11 cellular contexts compared by ENCODE assay signal in the genomic region with DNA sequence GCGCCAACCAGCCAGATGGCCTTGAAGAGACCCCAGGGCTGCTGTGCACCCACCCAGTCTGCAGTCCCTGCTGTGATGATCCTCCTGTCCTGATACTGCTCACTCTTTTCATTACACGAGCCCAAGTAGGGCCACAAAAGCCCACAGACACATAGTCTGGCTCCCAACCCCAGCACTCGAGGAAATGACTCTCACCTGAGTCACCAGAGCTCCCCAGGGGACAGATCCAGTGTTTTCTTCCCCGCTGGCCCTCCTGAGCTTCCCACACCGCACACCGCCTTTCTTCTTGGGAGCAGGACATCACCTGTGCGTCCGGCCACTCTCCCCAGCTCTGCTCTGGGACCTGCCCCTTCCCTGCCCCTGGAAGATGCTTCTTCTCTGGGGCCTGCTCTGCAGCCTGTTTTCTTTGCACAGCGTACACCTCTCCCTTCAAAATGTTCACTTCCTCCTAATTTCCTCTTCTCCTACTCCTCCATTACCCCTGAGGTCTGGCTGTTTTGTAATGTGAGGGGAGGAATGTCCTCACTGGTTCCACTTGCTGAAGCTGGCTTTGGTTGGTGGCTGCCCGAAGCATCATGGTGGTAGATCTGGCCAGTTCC. TPM values are rescaled to one million over a fixed set of nuclear protein-coding genes. Genes with fewer than 3 reads are reported as not detected.
A peak's percentile ranks its signal among the peaks of the same experiment; 100 is the strongest.
DNase-seq lines count a peak whose midpoint lies in the region; ATAC-seq and TF ChIP-seq lines count a peak whose summit lies in the region.
"Had no signal": no experiment of that assay in that cellular context is flagged by ENCODE, and none has a peak within 500 bp of the region (broad histone marks: within the 10 kb centered on the region; RNA-seq: fewer than 3 reads in every experiment).

No MANE protein-coding gene starts in this region.

- peaks cover 7% of the 10 kb centered on the region for H3K4me1 Mint-ChIP-seq in GM23338

- H3K27ac ChIP-seq in ACC112 (ENCODE audit: low read depth, low read length), result 0 out of 2 replicates have a peak overlapping the region, but pooled peaks have one; percentile 13
- no peak overlapping the region for H3K27ac ChIP-seq in GM23338 (ENCODE audit: low read depth)
- no peak overlapping the region for H3K27ac ChIP-seq in foreskin keratinocyte
- H3K27ac ChIP-seq: transverse colon had no signal

- H3K4me2 ChIP-seq in GM23338, result no peak overlapping the region

- no peak overlapping the region for H3K4me3 ChIP-seq in ACC112 (ENCODE audit: low read depth, low read length)
- no peak overlapping the region for H3K4me3 ChIP-seq in GM23338
- H3K4me3 ChIP-seq: transverse colon had no signal

- H3K36me3 ChIP-seq in ACC112 (ENCODE audit: insufficient read depth, low read length) (no peaks in the 10 kb centered on the region), GM23338 (ENCODE audit: insufficient read depth) (no peaks in the 10 kb centered on the region)
- H3K36me3 ChIP-seq: transverse colon had no signal

- intact Hi-C loops in left colon (cut with DNase I, micrococcal nuclease), result no loop called here

- H3F3A ChIP-seq in GM23338 (replicated peaks; ENCODE audit: low read depth), result no peaks in the 10 kb centered on the region

- DNase-seq in GM23338 (ENCODE audit: low spot score) (no peak), SKM-1 treated with dmso at 0.1 percent for 144 hours (lab: John Stamatoyannopoulos, UW; ENCODE audit: unreplicated experiment) (peak; percentile 26), foreskin keratinocyte (peak; percentile 30 to 51), left colon (no peak), NCI-H1092 (lab: John Stamatoyannopoulos, UW) (no peak), NOMO-1 treated with dmso at 0.1 percent for 144 hours (lab: John Stamatoyannopoulos, UW; ENCODE audit: unreplicated experiment) (no peak)
- DNase-seq: hippocampal formation, NCI-H1694 had no signal

- no peak for ATAC-seq in GM23338
- ATAC-seq in foreskin keratinocyte, result peak; percentile 85
- no peak for ATAC-seq in left colon
- no peak for ATAC-seq in HG03196 (IDR thresholded peaks at IDR 0.05; ENCODE audit: unreplicated experiment)

- no peaks in the 10 kb centered on the region for H3K27me3 ChIP-seq in ACC112 (ENCODE audit: insufficient read depth, low read length)
- H3K27me3 ChIP-seq in GM23338 (ENCODE audit: insufficient read depth), result no peaks in the 10 kb centered on the region
- H3K27me3 ChIP-seq in foreskin keratinocyte, result peaks cover 4% of the 10 kb centered on the region
- H3K27me3 ChIP-seq: transverse colon had no signal

- H2AFZ ChIP-seq in ACC112 (ENCODE audit: low read length, unreplicated experiment) (no peak overlapping the region), GM23338 (no peak overlapping the region)

- H3K27me3 Mint-ChIP-seq in GM23338 (ENCODE audit: insufficient read depth, low read depth, poor library complexity), result peaks cover 6% of the 10 kb centered on the region

- H3K36me3 Mint-ChIP-seq in GM23338 (ENCODE audit: low read depth), result no peaks in the 10 kb centered on the region; the same call in 2 of the 3 replicates

- H3K79me2 ChIP-seq in ACC112 (ENCODE audit: control insufficient read depth, insufficient read depth, low read length, unreplicated experiment), result no peaks in the 10 kb centered on the region
- H3K79me2 ChIP-seq in GM23338 (replicated peaks; ENCODE audit: insufficient read depth), result no peaks in the 10 kb centered on the region

- H3K4me3 Mint-ChIP-seq in GM23338, result no peak overlapping the region; the same call in 2 of the 3 replicates

- H3K9me3 Mint-ChIP-seq in GM23338, result no peaks in the 10 kb centered on the region

- peaks cover 20% of the 10 kb centered on the region for H3K4me1 ChIP-seq in ACC112 (ENCODE audit: control insufficient read depth, insufficient read depth, low read length, unreplicated experiment)
- no peaks in the 10 kb centered on the region for H3K4me1 ChIP-seq in GM23338 (ENCODE audit: insufficient read depth)
- no peaks in the 10 kb centered on the region for H3K4me1 ChIP-seq in foreskin keratinocyte
- H3K4me1 ChIP-seq: transverse colon had no signal

- H3K27ac Mint-ChIP-seq in GM23338, result 0 out of 2 replicates have a peak overlapping the region, but pooled peaks have one; percentile 11

- H3K9me2 ChIP-seq in GM23338 (ENCODE audit: insufficient read depth), result no peaks in the 10 kb centered on the region

- TF ChIP-seq CTCF in GM23338 (conservative IDR thresholded peaks at IDR 0.05; ENCODE audit: low read depth in 2 of 2) (no peak), foreskin keratinocyte (conservative IDR thresholded peaks at IDR 0.05) (no peak)

- H4K20me1 ChIP-seq in GM23338 (replicated peaks; ENCODE audit: insufficient read depth), result no peaks in the 10 kb centered on the region

TF ChIP-seq in GM23338, 12 proteins besides CTCF, POLR2A, EP300 and RAD21 (continues in another document):
- no peak for TF ChIP-seq ZNF331 (CRISPR knock-in tag; IDR thresholded peaks at IDR 0.05; ENCODE audit: low read depth)
- TF ChIP-seq EZH2phosphoT487 (IDR thresholded peaks at IDR 0.05; ENCODE audit: unreplicated experiment), result no peak
- TF ChIP-seq, protein P1, sequence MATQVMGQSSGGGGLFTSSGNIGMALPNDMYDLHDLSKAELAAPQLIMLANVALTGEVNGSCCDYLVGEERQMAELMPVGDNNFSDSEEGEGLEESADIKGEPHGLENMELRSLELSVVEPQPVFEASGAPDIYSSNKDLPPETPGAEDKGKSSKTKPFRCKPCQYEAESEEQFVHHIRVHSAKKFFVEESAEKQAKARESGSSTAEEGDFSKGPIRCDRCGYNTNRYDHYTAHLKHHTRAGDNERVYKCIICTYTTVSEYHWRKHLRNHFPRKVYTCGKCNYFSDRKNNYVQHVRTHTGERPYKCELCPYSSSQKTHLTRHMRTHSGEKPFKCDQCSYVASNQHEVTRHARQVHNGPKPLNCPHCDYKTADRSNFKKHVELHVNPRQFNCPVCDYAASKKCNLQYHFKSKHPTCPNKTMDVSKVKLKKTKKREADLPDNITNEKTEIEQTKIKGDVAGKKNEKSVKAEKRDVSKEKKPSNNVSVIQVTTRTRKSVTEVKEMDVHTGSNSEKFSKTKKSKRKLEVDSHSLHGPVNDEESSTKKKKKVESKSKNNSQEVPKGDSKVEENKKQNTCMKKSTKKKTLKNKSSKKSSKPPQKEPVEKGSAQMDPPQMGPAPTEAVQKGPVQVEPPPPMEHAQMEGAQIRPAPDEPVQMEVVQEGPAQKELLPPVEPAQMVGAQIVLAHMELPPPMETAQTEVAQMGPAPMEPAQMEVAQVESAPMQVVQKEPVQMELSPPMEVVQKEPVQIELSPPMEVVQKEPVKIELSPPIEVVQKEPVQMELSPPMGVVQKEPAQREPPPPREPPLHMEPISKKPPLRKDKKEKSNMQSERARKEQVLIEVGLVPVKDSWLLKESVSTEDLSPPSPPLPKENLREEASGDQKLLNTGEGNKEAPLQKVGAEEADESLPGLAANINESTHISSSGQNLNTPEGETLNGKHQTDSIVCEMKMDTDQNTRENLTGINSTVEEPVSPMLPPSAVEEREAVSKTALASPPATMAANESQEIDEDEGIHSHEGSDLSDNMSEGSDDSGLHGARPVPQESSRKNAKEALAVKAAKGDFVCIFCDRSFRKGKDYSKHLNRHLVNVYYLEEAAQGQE (IDR thresholded peaks at IDR 0.05; ENCODE audit: unreplicated experiment), result no peak
- TF ChIP-seq, protein P2, sequence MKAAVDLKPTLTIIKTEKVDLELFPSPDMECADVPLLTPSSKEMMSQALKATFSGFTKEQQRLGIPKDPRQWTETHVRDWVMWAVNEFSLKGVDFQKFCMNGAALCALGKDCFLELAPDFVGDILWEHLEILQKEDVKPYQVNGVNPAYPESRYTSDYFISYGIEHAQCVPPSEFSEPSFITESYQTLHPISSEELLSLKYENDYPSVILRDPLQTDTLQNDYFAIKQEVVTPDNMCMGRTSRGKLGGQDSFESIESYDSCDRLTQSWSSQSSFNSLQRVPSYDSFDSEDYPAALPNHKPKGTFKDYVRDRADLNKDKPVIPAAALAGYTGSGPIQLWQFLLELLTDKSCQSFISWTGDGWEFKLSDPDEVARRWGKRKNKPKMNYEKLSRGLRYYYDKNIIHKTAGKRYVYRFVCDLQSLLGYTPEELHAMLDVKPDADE (IDR thresholded peaks at IDR 0.05), result no peak
- TF ChIP-seq JUNB (IDR thresholded peaks at IDR 0.05; ENCODE audit: unreplicated experiment), result no peak
- TF ChIP-seq STAT1 (IDR thresholded peaks at IDR 0.05; ENCODE audit: unreplicated experiment), result no peak
- no peak for TF ChIP-seq ZNF114 (CRISPR knock-in tag; IDR thresholded peaks at IDR 0.05)
- TF ChIP-seq CREB1 (CRISPR knock-in tag; IDR thresholded peaks at IDR 0.05; ENCODE audit: low read depth), result no peak
- TF ChIP-seq NANOG (IDR thresholded peaks at IDR 0.05; ENCODE audit: borderline replicate concordance), result no peak

RNA-seq across cellular contexts. Expression of a gene that starts 2.0 kb away (rescaled TPM):
- 7.9 and 8.5 TPM in 2 replicates for total RNA-seq in GM23338 (2014; rRNA removed; shearing (Covaris generic))
- polyA plus RNA-seq in GM23338 (2016; fragmentation: Nextera tagmentation; extraction: Ambion mirVana), result 2.3 and 2.5 TPM in 2 replicates
- total RNA-seq in foreskin keratinocyte, result not detected in 2 replicates
- not detected in 2 replicates for polyA plus RNA-seq in foreskin keratinocyte
- under 1 TPM in 1 of 2 donors, not detected in 1; 0.20 TPM for total RNA-seq in left colon

RNA-seq across cellular contexts. Expression of a gene that starts 23.5 kb away (rescaled TPM):
- 0.74 and 1.3 TPM in 2 replicates for total RNA-seq in GM23338 (2014; rRNA removed; shearing (Covaris generic))
- polyA plus RNA-seq in GM23338 (2016; fragmentation: Nextera tagmentation; extraction: Ambion mirVana) (0.24 and 0.66 TPM in 2 replicates), foreskin keratinocyte (0.03 and 0.06 TPM in 2 replicates)
- total RNA-seq in foreskin keratinocyte (0.03 TPM in 1 of 2 replicates, not detected in the other), left colon (under 1 TPM in 1 of 2 donors, not detected in 1; 0.22 TPM)
- total RNA-seq: transverse colon had no signal

RNA-seq across cellular contexts. Expression of a gene that starts 42.6 kb away (rescaled TPM):
- 1.3 and 3.0 TPM in 2 replicates for total RNA-seq in GM23338 (2014; rRNA removed; shearing (Covaris generic))
- polyA plus RNA-seq in GM23338 (2016; fragmentation: Nextera tagmentation; extraction: Ambion mirVana) (1.5 and 2.5 TPM in 2 replicates), foreskin keratinocyte (not detected in 2 replicates)
- total RNA-seq in foreskin keratinocyte (not detected in 2 replicates), left colon (1 to 10 TPM; 2.0 to 4.0 TPM)

RNA-seq across cellular contexts. Expression of a gene that starts 45.7 kb away (rescaled TPM):
- total RNA-seq in GM23338 (2014; rRNA removed; shearing (Covaris generic)), result 0.31 and 0.58 TPM in 2 replicates
- 0.57 and 0.86 TPM in 2 replicates for polyA plus RNA-seq in GM23338 (2016; fragmentation: Nextera tagmentation; extraction: Ambion mirVana)
- 0.14 and 0.48 TPM in 2 replicates for total RNA-seq in foreskin keratinocyte
- polyA plus RNA-seq in foreskin keratinocyte, result 0.46 and 0.54 TPM in 2 replicates
- 10 to 100 TPM in 1 of 2 donors, 1 to 10 TPM in 1; 6.9 to 11.5 TPM for total RNA-seq in left colon

RNA-seq across cellular contexts. Expression of a gene that starts 56.1 kb away (rescaled TPM):
- total RNA-seq in GM23338 (2014; rRNA removed; shearing (Covaris generic)), result not detected in 2 replicates
- polyA plus RNA-seq in GM23338 (2016; fragmentation: Nextera tagmentation; extraction: Ambion mirVana) (0.57 TPM in 1 of 2 replicates, not detected in the other), foreskin keratinocyte (not detected in 2 replicates)
- total RNA-seq in foreskin keratinocyte (not detected in 2 replicates), left colon (not detected)
- total RNA-seq: transverse colon had no signal

Comparison
In these comparisons a context has a peak if more than half of its experiments do, and no peak if none do; other contexts are left out.
1. DNase-seq: peak in SKM-1 treated with dmso at 0.1 percent for 144 hours (single experiment) and foreskin keratinocyte (2 of 2); none in GM23338 (single experiment), left colon (0 of 2), NCI-H1092 (single experiment) and NOMO-1 treated with dmso at 0.1 percent for 144 hours (single experiment).